10 cellular contexts compared by ENCODE assay signal in genomic region chr18:76252880-76253279, GRCh38.
A peak's percentile ranks its signal among the peaks of the same experiment; 100 is the strongest.
DNase-seq lines count a peak whose midpoint lies in the region; ATAC-seq, FAIRE-seq and TF ChIP-seq lines count a peak whose summit lies in the region.
"Had no signal": no experiment of that assay in that cellular context is flagged by ENCODE, and none has a peak within 500 bp of the region (broad histone marks: within the 10 kb centered on the region; RNA-seq: fewer than 3 reads in every experiment).

No MANE protein-coding gene starts in this region.

- FAIRE-seq in K562 (lab: Jason Lieb, UNC) = no peak

- no peak for TF ChIP-seq POLR2A in K562 (conservative IDR thresholded peaks at IDR 0.05)

- H3K27ac Mint-ChIP-seq in neural crest cell (ENCODE audit: unreplicated experiment) = no peak overlapping the region

- POLR2A ChIA-PET in K562 (lab: Yijun Ruan, JAX) = interaction anchor here (0.9 kb wide), 1 partner anchor 16 kb away, joined by 3 read pairs; no protein-coding TSS in a partner anchor

- no peaks in the 10 kb centered on the region for H3K4me1 ChIP-seq in MM.1S (ENCODE audit: low read length)
- no peaks in the 10 kb centered on the region for H3K4me1 ChIP-seq in K562 (replicated peaks in 1 of 2; ENCODE audit: control insufficient read depth in 2 of 2, insufficient read depth in 2 of 2, low read length in 2 of 2)
- H3K4me1 ChIP-seq: esophagus squamous epithelium had no signal

- H3K9me3 ChIP-seq in MM.1S (replicated peaks; ENCODE audit: insufficient read depth, low read length) = no peaks in the 10 kb centered on the region
- no peaks in the 10 kb centered on the region for H3K9me3 ChIP-seq in K562 (replicated peaks; ENCODE audit: control insufficient read depth, insufficient read depth, low read depth, low read length)
- H3K9me3 ChIP-seq: esophagus squamous epithelium had no signal

- H3K36me3 ChIP-seq in MM.1S (replicated peaks; ENCODE audit: insufficient read depth, low read length) (no peaks in the 10 kb centered on the region), K562 (ENCODE audit: control insufficient read depth, insufficient read depth, low read length) (no peaks in the 10 kb centered on the region)
- H3K36me3 ChIP-seq: esophagus squamous epithelium had no signal

- CTCF ChIA-PET in K562 (lab: Yijun Ruan, JAX; ENCODE audit: low intra/inter-chr PET ratio) = no interaction called here

- H3K4me1 Mint-ChIP-seq in neural crest cell = peaks cover 14% of the 10 kb centered on the region

- no peaks in the 10 kb centered on the region for H3K9me1 ChIP-seq in K562 (ENCODE audit: control insufficient read depth, insufficient read depth, low read length)

- H3K9ac ChIP-seq in MM.1S (ENCODE audit: low read length) (no peak overlapping the region), K562 (ENCODE audit: insufficient read depth in 1 of 2, low read depth in 2 of 2, low read length in 2 of 2) (no peak overlapping the region)

- ATAC-seq in K562 (no peak), HG03521 (IDR thresholded peaks at IDR 0.05; ENCODE audit: unreplicated experiment) (no peak)
- ATAC-seq: Right ventricle myocardium inferior had no signal

- no peaks in the 10 kb centered on the region for H3F3A ChIP-seq in MM.1S (ENCODE audit: insufficient read depth, low read length)

- H3K27ac ChIP-seq in MM.1S (ENCODE audit: low read length) = no peak overlapping the region
- no peak overlapping the region for H3K27ac ChIP-seq in K562 (ENCODE audit: extremely low read depth, low read depth, low read length)
- H3K27ac ChIP-seq: esophagus squamous epithelium had no signal

- in situ Hi-C loops in K562 (cut with MboI) = no loop called here

- peak; percentile 52 for TF ChIP-seq CTCF in MM.1S (IDR thresholded peaks at IDR 0.05; ENCODE audit: low read length)
- TF ChIP-seq CTCF in K562 (IDR thresholded peaks at IDR 0.05 in 2 of 3, conservative IDR thresholded peaks at IDR 0.05 in 1 of 3; ENCODE audit: insufficient read depth in 2 of 3, low read depth in 1 of 3, low read length in 3 of 3) = peak in 2 of 3 experiments; percentile 34 to 40; a peak in 3 of 6 replicates
- peak; percentile 65 for TF ChIP-seq CTCF in neural crest cell (conservative IDR thresholded peaks at IDR 0.05)

- BruUV-seq in K562 (replicated peaks; lab: Mats Ljungman, UMichigan) = no TSS peak

- H3K27me3 ChIP-seq in MM.1S (replicated peaks; ENCODE audit: insufficient read depth, low read length) = no peaks in the 10 kb centered on the region
- no peaks in the 10 kb centered on the region for H3K27me3 ChIP-seq in K562 (ENCODE audit: control insufficient read depth in 2 of 2, insufficient read depth in 2 of 2, low read length in 2 of 2)
- H3K27me3 ChIP-seq: esophagus squamous epithelium had no signal

- H3K27me3 Mint-ChIP-seq in neural crest cell (ENCODE audit: low read depth) = no peaks in the 10 kb centered on the region

- no peaks in the 10 kb centered on the region for H3K79me2 ChIP-seq in MM.1S (ENCODE audit: low read length)
- H3K79me2 ChIP-seq in K562 (ENCODE audit: control insufficient read depth, insufficient read depth, low read length) = no peaks in the 10 kb centered on the region

- DNase-seq in NCI-H1417 (lab: John Stamatoyannopoulos, UW) (peak in 2 of 3 experiments; percentile 25 to 50), NCI-H1417 treated with DMSO at 0.1 percent for 48 hours (lab: John Stamatoyannopoulos, UW) (no peak), MM.1S (peak; percentile 36), K562 (ENCODE audit: extremely low read depth in 1 of 4, low spot score in 3 of 4) (peak in 1 of 4 experiments; percentile 6), neural crest cell (ENCODE audit: low read depth, low spot score) (no peak), NCI-H2196 (lab: John Stamatoyannopoulos, UW; ENCODE audit: unreplicated experiment) (no peak), D341Med (ENCODE audit: low spot score) (no peak)
- DNase-seq: esophagus squamous epithelium had no signal

- no peak for TF ChIP-seq RAD21 in K562 (CRISPR knock-in tag; conservative IDR thresholded peaks at IDR 0.05 in 1 of 2, IDR thresholded peaks at IDR 0.05 in 1 of 2)

- no peaks in the 10 kb centered on the region for H3K9me2 ChIP-seq in MM.1S (replicated peaks; ENCODE audit: insufficient read depth, low read length)

- no peak overlapping the region for H3K4me2 ChIP-seq in MM.1S (ENCODE audit: low read depth, low read length)
- H3K4me2 ChIP-seq in K562 (ENCODE audit: insufficient read depth, low read length) = no peak overlapping the region

- H3K9me3 Mint-ChIP-seq in neural crest cell = no peaks in the 10 kb centered on the region

- no peak overlapping the region for H3K4me3 Mint-ChIP-seq in neural crest cell

- no peaks in the 10 kb centered on the region for H4K20me1 ChIP-seq in MM.1S (ENCODE audit: insufficient read depth, low read length)
- H4K20me1 ChIP-seq in K562 (replicated peaks; ENCODE audit: control insufficient read depth, insufficient read depth, low read length) = no peaks in the 10 kb centered on the region

- WGBS in K562 (ENCODE audit: insufficient coverage, low coverage, missing lambda C conversion rate) = 0% methylated on average over 3 of the region's 3 CpGs

- no peak overlapping the region for H2AFZ ChIP-seq in MM.1S (ENCODE audit: low read length)
- H2AFZ ChIP-seq in K562 (ENCODE audit: low read depth, low read length) = no peak overlapping the region

- no peaks in the 10 kb centered on the region for H3K36me3 Mint-ChIP-seq in neural crest cell (ENCODE audit: low read depth)

- intact Hi-C loops in K562 (cut with micrococcal nuclease) = no loop called here

- TF ChIP-seq EP300 in K562 (IDR thresholded peaks at IDR 0.05; ENCODE audit: low read length) = no peak

- H3K4me3 ChIP-seq in MM.1S (ENCODE audit: low read length) (no peak overlapping the region), K562 (no peak overlapping the region)
- H3K4me3 ChIP-seq: esophagus squamous epithelium had no signal

TF ChIP-seq in K562, 482 proteins besides CTCF, POLR2A, EP300 and RAD21 (continues in another document):
- TF ChIP-seq KLF6 (CRISPR knock-in tag; IDR thresholded peaks at IDR 0.05; ENCODE audit: borderline replicate concordance) (no peak), FOXJ3 (CRISPR knock-in tag; IDR thresholded peaks at IDR 0.05) (no peak), MAFF (IDR thresholded peaks at IDR 0.05; ENCODE audit: low read length) (no peak), RCOR1 (IDR thresholded peaks at IDR 0.05; ENCODE audit: borderline replicate concordance in 1 of 2, low read depth in 2 of 2, low read length in 2 of 2) (no peak), ZKSCAN3 (CRISPR knock-in tag; IDR thresholded peaks at IDR 0.05) (no peak), RBBP5 (IDR thresholded peaks at IDR 0.05; ENCODE audit: borderline replicate concordance, insufficient read depth, low read length, poor library complexity, severe bottlenecking) (no peak), SAFB2 (IDR thresholded peaks at IDR 0.05; ENCODE audit: borderline replicate concordance, low read depth, low read length, severe bottlenecking) (no peak), ZNF324 (CRISPR knock-in tag; IDR thresholded peaks at IDR 0.05) (no peak), ARID4B (CRISPR knock-in tag; IDR thresholded peaks at IDR 0.05) (no peak), PRPF4 (IDR thresholded peaks at IDR 0.05; ENCODE audit: insufficient read depth, low read depth, low read length, poor library complexity, severe bottlenecking) (no peak), ZNF224 (CRISPR knock-in tag; IDR thresholded peaks at IDR 0.05) (no peak), RBM17 (IDR thresholded peaks at IDR 0.05; ENCODE audit: borderline replicate concordance, low read depth, low read length) (no peak), USF2 (CRISPR knock-in tag; IDR thresholded peaks at IDR 0.05) (no peak)

Comparison
In these comparisons a context has a peak if more than half of its experiments do, and no peak if none do; other contexts are left out.
1. DNase-seq: peak in NCI-H1417 (2 of 3) and MM.1S (single experiment); none in NCI-H1417 treated with DMSO at 0.1 percent for 48 hours (single experiment), neural crest cell (single experiment), NCI-H2196 (single experiment) and D341Med (single experiment).
2. Peak in every context shown above with its lines, with median percentiles within 50 percentile points of each other: CTCF ChIP-seq.